In the genomic region with DNA sequence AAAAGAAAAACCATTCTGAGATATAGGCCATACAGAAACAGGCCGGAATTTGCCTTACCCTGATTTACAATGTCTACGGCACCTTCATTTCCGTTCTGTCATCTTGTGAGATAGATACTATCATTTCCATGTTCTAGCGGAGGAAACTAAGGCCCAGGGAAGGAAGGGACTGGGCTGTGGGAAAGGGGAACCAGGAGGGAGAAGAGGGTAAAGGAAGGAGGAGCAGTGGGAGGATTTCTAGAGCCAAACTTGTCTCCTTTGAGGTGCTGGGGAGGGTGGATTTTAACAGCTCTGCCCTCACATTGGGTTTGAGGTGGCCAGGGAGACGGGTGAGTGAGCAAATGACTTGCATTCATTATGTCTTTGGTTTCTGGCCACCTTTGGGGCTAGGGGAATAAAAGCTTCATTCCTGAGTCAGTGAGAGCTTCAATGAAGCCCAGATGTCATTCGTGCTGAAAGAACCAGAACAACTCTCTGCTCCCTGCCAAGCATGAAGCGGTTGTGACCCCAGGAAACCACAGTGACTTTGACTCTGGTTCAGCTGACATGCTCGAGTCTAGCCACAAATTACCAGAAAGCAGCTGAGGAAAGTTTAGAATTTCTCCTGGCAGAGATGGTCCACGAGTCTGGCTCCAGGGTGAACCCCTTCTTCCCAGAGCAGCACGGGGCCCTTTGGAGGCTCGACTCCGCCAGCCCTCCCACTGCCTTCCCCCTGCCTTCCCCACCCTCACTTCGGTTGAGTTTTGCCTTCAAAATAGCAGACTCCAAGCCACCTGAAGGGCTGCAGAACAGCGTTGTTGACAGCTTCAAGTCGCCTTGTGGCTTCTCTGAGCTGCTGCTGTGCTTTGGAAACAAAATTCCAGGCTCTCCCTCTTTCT, we compare ENCODE assay signal across 10 cellular contexts. TPM values are rescaled to one million over a fixed set of nuclear protein-coding genes. Genes with fewer than 3 reads are reported as not detected.
DNase-seq lines count a peak whose midpoint lies in the region; ATAC-seq and TF ChIP-seq lines count a peak whose summit lies in the region.
"Had no signal": no experiment of that assay in that cellular context is flagged by ENCODE, and none has a peak within 500 bp of the region (broad histone marks: within the 10 kb centered on the region; RNA-seq: fewer than 3 reads in every experiment).

No MANE protein-coding gene starts in this region.

- H3K36me3 Mint-ChIP-seq in activated CD4-positive, alpha-beta T cell treated with anti-CD3 and anti-CD28 coated beads for 36 hours (ENCODE audit: low read depth): no peaks in the 10 kb centered on the region

- H3K4me3 Mint-ChIP-seq in activated CD4-positive, alpha-beta T cell treated with anti-CD3 and anti-CD28 coated beads for 36 hours: no peak overlapping the region

- peaks cover 33% of the 10 kb centered on the region for H3K4me1 Mint-ChIP-seq in activated CD4-positive, alpha-beta T cell treated with anti-CD3 and anti-CD28 coated beads for 36 hours

- DNase-seq in activated CD4-positive, alpha-beta T cell treated with anti-CD3 and anti-CD28 coated beads for 36 hours: peak; percentile 66
- no peak for DNase-seq in activated CD4-positive, alpha-beta T cell treated with anti-CD3 and anti-CD28 coated beads, Interleukin-2, amount 50 U/mL, for 4 hours
- DNase-seq in choroid plexus epithelial cell (ENCODE audit: low read depth) (peak; percentile 96), smooth muscle cell of the brain vasculature (ENCODE audit: low read depth, low spot score) (peak; percentile 62), SHP77 treated with DMSO at 0.1 percent for 48 hours (lab: John Stamatoyannopoulos, UW) (no peak), midbrain (lab: John Stamatoyannopoulos, UW) (no peak), NCI-H2171 treated with DMSO at 0.1 percent for 48 hours (lab: John Stamatoyannopoulos, UW) (no peak)

- POLR2A ChIA-PET in activated CD4-positive, alpha-beta T cell treated with anti-CD3 and anti-CD28 coated beads for 36 hours (lab: Charles Lee): interaction anchor here (0.6 to 1.2 kb wide), 2 partner anchors 9 to 36 kb away, joined by 3 read pairs; no protein-coding TSS in a partner anchor

- no peak for TF ChIP-seq CTCF in choroid plexus epithelial cell (conservative IDR thresholded peaks at IDR 0.05; ENCODE audit: low read depth, low read length)

- peak; percentile 88 for ATAC-seq in activated CD4-positive, alpha-beta T cell treated with anti-CD3 and anti-CD28 coated beads for 36 hours

- H3K27ac Mint-ChIP-seq in activated CD4-positive, alpha-beta T cell treated with anti-CD3 and anti-CD28 coated beads for 36 hours: peak overlapping the region; percentile 56

- no peak overlapping the region for H3K4me3 ChIP-seq in choroid plexus epithelial cell (ENCODE audit: low read depth, low read length)
- H3K4me3 ChIP-seq: skin epidermis had no signal

- no peaks in the 10 kb centered on the region for H3K9me3 ChIP-seq in KOPT-K1 (ENCODE audit: insufficient read depth, low read length, poor library complexity, severe bottlenecking)

- intact Hi-C loops in activated CD4-positive, alpha-beta T cell treated with anti-CD3 and anti-CD28 coated beads for 36 hours (cut with DNase I, micrococcal nuclease): loop anchor here (5.0 to 10.0 kb wide), 2 partner anchors 39 to 212 kb away; no protein-coding TSS in a partner anchor

- no peaks in the 10 kb centered on the region for H3K27me3 Mint-ChIP-seq in activated CD4-positive, alpha-beta T cell treated with anti-CD3 and anti-CD28 coated beads for 36 hours

- CTCF ChIA-PET in activated CD4-positive, alpha-beta T cell treated with anti-CD3 and anti-CD28 coated beads for 36 hours (lab: Charles Lee): interaction anchor here (0.6 to 0.9 kb wide), 4 partner anchors 22 to 361 kb away, joined by 3 to 8 read pairs (median 3); no protein-coding TSS in a partner anchor

- peak overlapping the region; percentile 49 for H3K27ac ChIP-seq in KOPT-K1 (ENCODE audit: low read depth, low read length, poor library complexity, severe bottlenecking)
- H3K27ac ChIP-seq: C4-2B had no signal

- no peaks in the 10 kb centered on the region for H3K9me3 Mint-ChIP-seq in activated CD4-positive, alpha-beta T cell treated with anti-CD3 and anti-CD28 coated beads for 36 hours (ENCODE audit: low read depth)

- no peaks in the 10 kb centered on the region for H3K36me3 ChIP-seq in KOPT-K1 (ENCODE audit: insufficient read depth, low read length)

RNA-seq across cellular contexts. Expression of gene ACTG2, which starts 3.8 kb away (rescaled TPM):
- total RNA-seq in activated CD4-positive, alpha-beta T cell treated with anti-CD3 and anti-CD28 coated beads for 36 hours: under 1 TPM in 1 of 2 experiments, not detected in 1; 0.14 TPM

RNA-seq across cellular contexts. Expression of gene DGUOK, which starts 30.1 kb away (rescaled TPM):
- 100 to 1,000 TPM in 1 of 2 experiments, 10 to 100 TPM in 1; 97.6 to 119 TPM for total RNA-seq in activated CD4-positive, alpha-beta T cell treated with anti-CD3 and anti-CD28 coated beads for 36 hours

Comparison
In these comparisons a context has a peak if more than half of its experiments do, and no peak if none do; other contexts are left out.
1. DNase-seq: peak in activated CD4-positive, alpha-beta T cell treated with anti-CD3 and anti-CD28 coated beads for 36 hours (single experiment), choroid plexus epithelial cell (single experiment) and smooth muscle cell of the brain vasculature (single experiment); none in activated CD4-positive, alpha-beta T cell treated with anti-CD3 and anti-CD28 coated beads, Interleukin-2, amount 50 U/mL, for 4 hours (0 of 2), SHP77 treated with DMSO at 0.1 percent for 48 hours (single experiment), midbrain (single experiment) and NCI-H2171 treated with DMSO at 0.1 percent for 48 hours (single experiment).